ENCODE assay signal across 8 cellular contexts in the genomic region with DNA sequence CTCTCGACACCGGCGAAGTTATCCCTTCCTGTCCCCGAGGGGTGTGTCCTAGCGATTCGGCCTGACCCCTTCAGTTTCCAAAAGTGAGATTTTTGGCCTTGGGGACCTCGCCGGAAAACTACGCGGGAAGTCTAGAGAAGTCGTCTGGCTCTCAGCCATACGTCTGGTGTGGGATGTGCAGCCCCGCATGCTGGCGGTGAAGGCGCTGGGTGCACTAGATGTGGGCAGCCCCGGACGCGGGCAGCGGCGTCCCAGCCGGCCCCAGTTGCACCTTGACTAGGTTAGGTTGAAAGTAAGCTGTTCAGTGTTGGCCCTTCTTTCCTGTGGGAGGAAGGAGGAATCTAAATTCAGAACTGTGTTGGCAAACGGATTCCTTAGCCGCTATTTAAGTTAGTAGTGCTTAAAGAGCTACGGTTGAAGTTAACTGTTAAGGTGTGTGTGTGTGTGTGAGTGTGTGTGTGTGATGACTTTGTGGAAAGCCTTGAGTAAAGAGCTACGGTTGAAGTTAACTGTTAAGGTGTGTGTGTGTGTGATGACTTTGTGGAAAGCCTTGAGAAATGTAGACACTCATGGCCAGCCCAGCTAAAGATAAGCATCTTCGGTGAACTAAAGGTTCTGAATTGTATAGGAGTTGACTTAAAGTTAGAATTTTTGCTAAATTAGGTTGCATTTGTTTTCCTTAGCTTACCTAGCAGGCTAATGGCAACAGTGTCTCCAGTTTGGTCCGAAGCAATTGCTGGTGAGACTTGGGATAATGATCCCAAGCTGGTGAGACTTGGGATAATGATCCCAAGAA. TPM values are rescaled to one million over a fixed set of nuclear protein-coding genes. Genes with fewer than 3 reads are reported as not detected.
A peak's percentile ranks its signal among the peaks of the same experiment; 100 is the strongest.
DNase-seq lines count a peak whose midpoint lies in the region; FAIRE-seq and TF ChIP-seq lines count a peak whose summit lies in the region.

No MANE protein-coding gene starts in this region.

- H3K4me3 ChIP-seq in urinary bladder (ENCODE audit: low read depth, low read length): peak overlapping the region; percentile 89

- H3K36me3 Mint-ChIP-seq in HFFc6 (ENCODE audit: low read depth) (no peaks in the 10 kb centered on the region), osteocyte (ENCODE audit: unreplicated experiment) (no peaks in the 10 kb centered on the region)

- H3K27me3 Mint-ChIP-seq in HFFc6 (ENCODE audit: insufficient read depth): peaks cover 1% of the 10 kb centered on the region; the same call in 1 of the 2 replicates
- no peaks in the 10 kb centered on the region for H3K27me3 Mint-ChIP-seq in osteocyte (ENCODE audit: unreplicated experiment)

- no peak for FAIRE-seq in RCC 7860 (lab: Jason Lieb, UNC)

- peak overlapping the region; percentile 94 for H3K27ac ChIP-seq in urinary bladder (ENCODE audit: low read depth)

- WGBS in urinary bladder: 5% methylated on average over 27 of the region's 27 CpGs

- TF ChIP-seq CTCF in HFFc6 (IDR thresholded peaks at IDR 0.05): no peak
- no peak for TF ChIP-seq CTCF in osteocyte (IDR thresholded peaks at IDR 0.05)

- intact Hi-C loops in head of caudate nucleus (cut with DNase I): no loop called here

- H3K36me3 ChIP-seq in urinary bladder (ENCODE audit: insufficient read depth): no peaks in the 10 kb centered on the region

- peak overlapping the region; percentile 91 for H3K4me3 Mint-ChIP-seq in HFFc6
- peak overlapping the region; percentile 87 for H3K4me3 Mint-ChIP-seq in osteocyte (ENCODE audit: unreplicated experiment)

- H3K4me1 Mint-ChIP-seq in HFFc6 (ENCODE audit: low read depth): peaks cover 25% of the 10 kb centered on the region
- peaks cover 42% of the 10 kb centered on the region for H3K4me1 Mint-ChIP-seq in osteocyte (ENCODE audit: unreplicated experiment)

- peaks cover 1% of the 10 kb centered on the region for H3K4me1 ChIP-seq in urinary bladder (ENCODE audit: insufficient read depth)

- no peaks in the 10 kb centered on the region for H3K9me3 Mint-ChIP-seq in HFFc6
- H3K9me3 Mint-ChIP-seq in osteocyte (ENCODE audit: unreplicated experiment): no peaks in the 10 kb centered on the region

- DNase-seq in EL: peak; percentile 62
- DNase-seq in HFFc6: peak; percentile 20
- DNase-seq in RCC 7860 (ENCODE audit: low spot score): peak; percentile 5
- peak; percentile 18 for DNase-seq in activated gamma-delta T cell treated with anti-CD3 and anti-CD28 coated beads, Interleukin-2, amount 50 U/mL, for 16 hours (ENCODE audit: low read depth)
- peak in 39 of 42 donors; percentile 7 to 71 (median 39) for DNase-seq in head of caudate nucleus
- DNase-seq in osteocyte (ENCODE audit: extremely low spot score, unreplicated experiment): no peak
- no peak for DNase-seq in HK-2 (ENCODE audit: unreplicated experiment)

- peak overlapping the region; percentile 83 for H3K27ac Mint-ChIP-seq in HFFc6
- peak overlapping the region; percentile 79 for H3K27ac Mint-ChIP-seq in osteocyte (ENCODE audit: unreplicated experiment)

RNA-seq across cellular contexts. Expression of a gene that starts 1.2 kb away (rescaled TPM):
- 100 to 1,000 TPM; 135 to 175 (median 148) TPM for total RNA-seq in HFFc6 (2021; fragmentation: NEBNext Ultra II Directional; extraction: Animal tissue kit (Norgen Biotek cat#: 25700))
- 138 and 146 TPM in 2 replicates for total RNA-seq in osteocyte
- total RNA-seq in urinary bladder: 175 TPM
- 97.2 TPM for polyA plus RNA-seq in urinary bladder

Comparison
In these comparisons a context has a peak if more than half of its experiments do, and no peak if none do; other contexts are left out.
1. DNase-seq: peak in EL (single experiment), HFFc6 (single experiment), RCC 7860 (single experiment), activated gamma-delta T cell treated with anti-CD3 and anti-CD28 coated beads, Interleukin-2, amount 50 U/mL, for 16 hours (single experiment) and head of caudate nucleus (39 of 42); none in osteocyte (single experiment) and HK-2 (single experiment).